Comparison of ENCODE assay signal across 22 cellular contexts in the genomic region with DNA sequence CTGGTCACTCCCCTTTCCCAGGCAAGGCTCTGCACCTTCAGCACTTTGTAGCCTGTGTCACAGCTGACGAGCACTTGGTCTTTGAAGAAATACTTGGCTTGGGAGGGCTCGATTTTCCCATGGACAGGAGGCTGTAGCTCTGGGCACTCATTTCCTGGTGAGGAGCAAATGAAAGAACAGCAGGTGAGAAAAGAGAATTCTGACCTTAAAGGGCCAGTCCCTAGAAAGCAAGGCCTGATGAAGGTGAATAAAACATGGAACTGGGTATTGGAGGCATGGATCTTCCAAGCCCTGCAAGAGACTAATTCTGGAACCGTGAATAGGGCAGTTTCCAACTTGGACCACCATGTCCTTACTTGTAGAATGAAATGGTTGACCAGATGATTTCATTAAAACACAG. TPM values are rescaled to one million over a fixed set of nuclear protein-coding genes. Genes with fewer than 3 reads are reported as not detected.
DNase-seq lines count a peak whose midpoint lies in the region; ATAC-seq, FAIRE-seq and TF ChIP-seq lines count a peak whose summit lies in the region.
"Had no signal": no experiment of that assay in that cellular context is flagged by ENCODE, and none has a peak within 500 bp of the region (broad histone marks: within the 10 kb centered on the region; RNA-seq: fewer than 3 reads in every experiment).

No MANE protein-coding gene starts in this region.

- no peak for TF ChIP-seq POLR2A in breast epithelium (IDR thresholded peaks at IDR 0.05)
- no peak for TF ChIP-seq POLR2A in H1 (IDR thresholded peaks at IDR 0.05; ENCODE audit: control extremely low read depth in 1 of 2, low read depth in 2 of 2, low read length in 2 of 2)

- H3K79me2 ChIP-seq in mammary epithelial cell (ENCODE audit: insufficient read depth, low read length) (no peaks in the 10 kb centered on the region), H1 (ENCODE audit: control insufficient read depth in 1 of 2, insufficient read depth in 2 of 2, low read length in 2 of 2) (no peaks in the 10 kb centered on the region), mesendoderm (ENCODE audit: control insufficient read depth, insufficient read depth, low read length) (no peaks in the 10 kb centered on the region)

- in situ Hi-C loops in mammary epithelial cell (cut with MboI; ENCODE audit: low sequenced_read_pairs in 2 of 2): no loop called here

- H2BK15ac ChIP-seq in H1 (ENCODE audit: low read length) (peak overlapping the region; percentile 9; the same call in 1 of the 2 replicates), mesendoderm (replicated peaks; ENCODE audit: low read depth) (no peak overlapping the region)

- intact Hi-C loops in mammary epithelial cell (cut with micrococcal nuclease): no loop called here
- intact Hi-C loops in breast epithelium (cut with DNase I; ENCODE audit: low total_unique reads): no loop called here

- H3K23ac ChIP-seq in H1 (ENCODE audit: insufficient read length): no peak overlapping the region
- H3K23ac ChIP-seq in mesendoderm (ENCODE audit: low read length): no peak overlapping the region

- H2BK120ac ChIP-seq in H1 (replicated peaks; ENCODE audit: low read depth, low read length) (no peak overlapping the region), mesendoderm (ENCODE audit: low read depth, low read length) (no peak overlapping the region)

- no peak for TF ChIP-seq EP300 in H1 (IDR thresholded peaks at IDR 0.05; ENCODE audit: borderline replicate concordance in 1 of 2, low read depth in 2 of 2, low read length in 2 of 2)

- H4K5ac ChIP-seq in H1 (ENCODE audit: insufficient read length, low read depth, low read length) (no peak overlapping the region), mesendoderm (ENCODE audit: low read length) (no peak overlapping the region)

- no peak overlapping the region for H4K8ac ChIP-seq in H1 (ENCODE audit: extremely low read depth, insufficient read depth, low read length)
- H4K8ac ChIP-seq in mesendoderm (ENCODE audit: low read depth, low read length): no peak overlapping the region

- no peak overlapping the region for H3K4me3 ChIP-seq in mammary epithelial cell (replicated peaks in 1 of 3; ENCODE audit: insufficient read depth in 1 of 3, low read depth in 2 of 3, low read length in 3 of 3)
- H3K4me3 ChIP-seq in breast epithelium: no peak overlapping the region
- no peak overlapping the region for H3K4me3 ChIP-seq in H1 (ENCODE audit: extremely low read depth in 1 of 4, insufficient read depth in 2 of 4, low read depth in 3 of 4, low read length in 4 of 4)
- no peak overlapping the region for H3K4me3 ChIP-seq in mesendoderm (ENCODE audit: low read length)
- H3K4me3 ChIP-seq: A549 had no signal

- H3K23me2 ChIP-seq in H1 (ENCODE audit: low read depth, low read length): no peaks in the 10 kb centered on the region

- POLR2A ChIA-PET in H1 (lab: Charles Lee; ENCODE audit: partially characterized antibody): interaction anchor here (1.4 kb wide), 1 partner anchor 70 kb away, joined by 3 read pairs; no protein-coding TSS in a partner anchor

- CTCF ChIA-PET in mammary epithelial cell (lab: Charles Lee; ENCODE audit: low non-redundant PET): no interaction called here
- CTCF ChIA-PET in H1 (lab: Charles Lee; ENCODE audit: partially characterized antibody): interaction anchor here (1.1 to 4.7 kb wide), 8 partner anchors 14 to 467 kb away, joined by 3 to 18 read pairs (median 4); no protein-coding TSS in a partner anchor

- DNase-seq in mammary epithelial cell (peak; percentile 20), breast epithelium (ENCODE audit: low spot score in 2 of 2) (no peak), H1 (ENCODE audit: low read depth in 1 of 2, low spot score in 2 of 2) (no peak), mesendoderm (peak; percentile 38), COLO829 (ENCODE audit: low spot score) (no peak), NCI-H1048 (lab: John Stamatoyannopoulos, UW) (no peak)
- DNase-seq: AML-193; Calu3; CD4-positive, alpha-beta memory T cell; DMS79 treated with DMSO at 0.1 percent for 48 hours; GOT3; H9 had no signal

- no peaks in the 10 kb centered on the region for H3K4me1 ChIP-seq in mammary epithelial cell (ENCODE audit: insufficient read depth, low read length)
- H3K4me1 ChIP-seq in breast epithelium: no peaks in the 10 kb centered on the region
- peaks cover 0 to 3% (median 0%) of the 10 kb centered on the region in 4 experiments; a peak in 1 of 7 replicates for H3K4me1 ChIP-seq in H1 (replicated peaks in 1 of 4; ENCODE audit: control insufficient read depth in 3 of 4, insufficient read depth in 4 of 4, low read length in 3 of 4)
- no peaks in the 10 kb centered on the region for H3K4me1 ChIP-seq in mesendoderm (ENCODE audit: control insufficient read depth, low read depth, low read length)
- H3K4me1 ChIP-seq: A549 had no signal

- no peak overlapping the region for H3K14ac ChIP-seq in H1 (ENCODE audit: insufficient read length)

- H3K18ac ChIP-seq in H1 (ENCODE audit: extremely low read depth, low read length): 0 out of 2 replicates have a peak overlapping the region, but pooled peaks have one; percentile 13
- no peak overlapping the region for H3K18ac ChIP-seq in mesendoderm (ENCODE audit: low read length)

- H3K56ac ChIP-seq in H1 (replicated peaks; ENCODE audit: insufficient read length, low read depth, low read length) (no peak overlapping the region), mesendoderm (ENCODE audit: low read length) (no peak overlapping the region)

- no peak for FAIRE-seq in H1 (lab: Jason Lieb, UNC)
- FAIRE-seq: A549, G401.6, GM12891 had no signal

- H4K91ac ChIP-seq in H1 (replicated peaks; ENCODE audit: insufficient read length, low read length): no peak overlapping the region

- H2BK12ac ChIP-seq in H1 (ENCODE audit: low read depth, low read length): 0 out of 2 replicates have a peak overlapping the region, but pooled peaks have one; percentile 0

- no peaks in the 10 kb centered on the region for H3K9me3 ChIP-seq in mammary epithelial cell (replicated peaks; ENCODE audit: insufficient read depth, low read length)
- no peaks in the 10 kb centered on the region for H3K9me3 ChIP-seq in breast epithelium
- no peaks in the 10 kb centered on the region for H3K9me3 ChIP-seq in H1 (ENCODE audit: insufficient read depth in 2 of 2, low read depth in 1 of 2, low read length in 1 of 2)
- H3K9me3 ChIP-seq: A549 had no signal

- H3K27ac ChIP-seq in mammary epithelial cell (ENCODE audit: insufficient read depth, low read depth, low read length): no peak overlapping the region
- no peak overlapping the region for H3K27ac ChIP-seq in breast epithelium
- H3K27ac ChIP-seq in H1 (ENCODE audit: low read depth, low read length): no peak overlapping the region
- H3K27ac ChIP-seq in mesendoderm (ENCODE audit: low read depth, low read length): no peak overlapping the region
- H3K27ac ChIP-seq: 22Rv1, A549, C4-2B, HL-60, KMS-11 had no signal

- no TSS peak for BruUV-seq in mammary epithelial cell (replicated peaks; lab: Mats Ljungman, UMichigan)

- TF ChIP-seq CTCF in mammary epithelial cell (conservative IDR thresholded peaks at IDR 0.05 in 1 of 2, IDR thresholded peaks at IDR 0.05 in 1 of 2; ENCODE audit: extremely low read depth in 1 of 2, insufficient read depth in 1 of 2, low read depth in 1 of 2, low read length in 2 of 2) (no peak), breast epithelium (IDR thresholded peaks at IDR 0.05) (no peak), H1 (IDR thresholded peaks at IDR 0.05; ENCODE audit: control extremely low read depth in 1 of 3, insufficient read depth in 1 of 3, low read depth in 1 of 3, low read length in 3 of 3) (no peak)

- H4K20me1 ChIP-seq in mammary epithelial cell (ENCODE audit: insufficient read depth, low read length) (no peaks in the 10 kb centered on the region), H1 (replicated peaks in 1 of 2; ENCODE audit: control insufficient read depth in 1 of 2, insufficient read depth in 2 of 2, low read length in 2 of 2) (no peaks in the 10 kb centered on the region)

- 0 out of 2 replicates have a peak overlapping the region, but pooled peaks have one; percentile 35 for H2BK20ac ChIP-seq in H1 (ENCODE audit: low read length)

- no peak overlapping the region for H3K9ac ChIP-seq in mammary epithelial cell (ENCODE audit: insufficient read depth, low read length)
- no peak overlapping the region for H3K9ac ChIP-seq in H1 (replicated peaks in 1 of 4; ENCODE audit: extremely low read depth in 1 of 4, low read depth in 3 of 4, low read length in 3 of 4)
- no peak overlapping the region for H3K9ac ChIP-seq in mesendoderm (ENCODE audit: low read length)
- H3K9ac ChIP-seq: KMS-11 had no signal

- dilution Hi-C loops in mammary epithelial cell (cut with HindIII; ENCODE audit: low sequenced_read_pairs): no loop called here

- H3K27me3 ChIP-seq in mammary epithelial cell (ENCODE audit: insufficient read depth, low read length) (no peaks in the 10 kb centered on the region), breast epithelium (no peaks in the 10 kb centered on the region), H1 (replicated peaks in 1 of 4; ENCODE audit: control insufficient read depth in 3 of 4, extremely low read depth in 1 of 4, insufficient read depth in 3 of 4, low read length in 3 of 4) (no peaks in the 10 kb centered on the region), mesendoderm (ENCODE audit: insufficient read depth, low read length, poor library complexity) (no peaks in the 10 kb centered on the region)

- H2AK5ac ChIP-seq in H1 (ENCODE audit: low read depth, low read length): no peak overlapping the region
- H2AK5ac ChIP-seq in mesendoderm (ENCODE audit: low read length): no peak overlapping the region

- H3K79me1 ChIP-seq in H1 (ENCODE audit: low read depth, low read length) (no peaks in the 10 kb centered on the region), mesendoderm (ENCODE audit: low read length) (no peaks in the 10 kb centered on the region)

- no peak overlapping the region for H2BK5ac ChIP-seq in H1 (ENCODE audit: low read depth, low read length)
- H2BK5ac ChIP-seq in mesendoderm (ENCODE audit: low read length): no peak overlapping the region

- no peak for TF ChIP-seq RAD21 in H1 (IDR thresholded peaks at IDR 0.05 in 1 of 2, conservative IDR thresholded peaks at IDR 0.05 in 1 of 2; ENCODE audit: low read depth in 2 of 2, low read length in 2 of 2)

- H3K36me3 ChIP-seq in mammary epithelial cell (ENCODE audit: insufficient read depth, low read length) (no peaks in the 10 kb centered on the region), breast epithelium (no peaks in the 10 kb centered on the region), H1 (ENCODE audit: control insufficient read depth in 2 of 4, insufficient read depth in 4 of 4, low read length in 3 of 4) (no peaks in the 10 kb centered on the region), mesendoderm (ENCODE audit: control insufficient read depth, insufficient read depth, low read length) (no peaks in the 10 kb centered on the region)

- H2AFZ ChIP-seq in mammary epithelial cell (ENCODE audit: low read depth, low read length) (no peak overlapping the region), H1 (ENCODE audit: low read length) (no peak overlapping the region)

- ATAC-seq in HG02852 (IDR thresholded peaks at IDR 0.05; ENCODE audit: unreplicated experiment): no peak
- ATAC-seq: A549 had no signal

- no peak overlapping the region for H3K4ac ChIP-seq in H1 (replicated peaks; ENCODE audit: insufficient read length, low read depth, low read length)
- no peak overlapping the region for H3K4ac ChIP-seq in mesendoderm (ENCODE audit: low read depth, low read length)

- WGBS in mammary epithelial cell (ENCODE audit: low coverage, missing lambda C conversion rate): 61% methylated on average over 3 of the region's 3 CpGs
- WGBS in H1 (ENCODE audit: extremely low coverage in 1 of 2, insufficient coverage in 1 of 2, insufficient read length in 1 of 2, insufficient replicate concordance in 2 of 2, low coverage in 1 of 2, low lambda C conversion rate in 2 of 2, missing lambda C conversion rate in 1 of 2), 2 experiments: 84% methylated on average over 3 of the region's 3 CpGs; no CpG with 5 or more reads in 1 of the 2 experiments
- WGBS in mesendoderm (ENCODE audit: extremely low coverage, insufficient coverage, low lambda C conversion rate): no CpG with 5 or more reads among the region's 3 CpGs

- H3K4me2 ChIP-seq in mammary epithelial cell (ENCODE audit: insufficient read depth, low read depth, low read length) (no peak overlapping the region), H1 (ENCODE audit: insufficient read depth in 1 of 2, low read depth in 2 of 2, low read length in 2 of 2) (no peak overlapping the region), mesendoderm (ENCODE audit: low read length) (no peak overlapping the region)
- H3K4me2 ChIP-seq: A549, KMS-11 had no signal

RNA-seq across cellular contexts. Expression of a gene that starts 39.9 kb away (rescaled TPM):
- total RNA-seq in mammary epithelial cell: under 1 TPM in 1 of 2 donors, not detected in 1; 0.83 TPM
- not detected for polyA plus RNA-seq in mammary epithelial cell
- polyA minus RNA-seq in mammary epithelial cell: not detected
- 10 to 100 TPM in 1 of 3 donors, 1 to 10 TPM in 1, under 1 TPM in 1; 0.33 to 11.5 (median 1.3) TPM for total RNA-seq in breast epithelium
- 2.7 and 3.2 TPM in 2 replicates for total RNA-seq in H1 (2021; fragmentation: NEBNext Ultra II Directional; extraction: Animal tissue kit (Norgen Biotek cat#: 25700))
- 3.5 and 5.8 TPM in 2 replicates for polyA plus RNA-seq in H1 (2011; rRNA removed)
- polyA plus RNA-seq in H1 (2011; cell fraction: cytosol; rRNA removed): 4.7 TPM
- 4.2 TPM for polyA plus RNA-seq in H1 (2011; cell fraction: nucleus; rRNA removed)
- polyA plus RNA-seq in H1 (2012, experiment 1 of 2): 1.6 to 2.8 TPM (median 1.8 TPM) in 4 replicates
- polyA plus RNA-seq in H1 (2012, experiment 2 of 2): 1.0 TPM
- polyA plus RNA-seq in H1 (2013, experiment 1 of 2): 3.5 TPM
- 3.8 TPM for polyA plus RNA-seq in H1 (2013, experiment 2 of 2)
- polyA minus RNA-seq in H1 (2011; rRNA and poly(A)+ RNA removed): 8.3 and 8.4 TPM in 2 replicates
- 3.3 TPM for polyA minus RNA-seq in H1 (2011; cell fraction: cytosol; rRNA and poly(A)+ RNA removed)
- polyA minus RNA-seq in H1 (2011; cell fraction: nucleus; rRNA and poly(A)+ RNA removed): 5.1 TPM
- 0.51 TPM for polyA plus RNA-seq in mesendoderm (2013, experiment 1 of 2)
- polyA plus RNA-seq in mesendoderm (2013, experiment 2 of 2): 0.45 TPM
- total RNA-seq: CD4-positive, alpha-beta memory T cell had no signal
- polyA plus RNA-seq: CD4-positive, alpha-beta memory T cell had no signal

RNA-seq across cellular contexts. Expression of a gene that starts 54.3 kb away (rescaled TPM):
- not detected for total RNA-seq in mammary epithelial cell
- not detected for polyA plus RNA-seq in mammary epithelial cell
- not detected for polyA minus RNA-seq in mammary epithelial cell
- not detected for total RNA-seq in breast epithelium
- 3.0 and 3.2 TPM in 2 replicates for total RNA-seq in H1 (2021; fragmentation: NEBNext Ultra II Directional; extraction: Animal tissue kit (Norgen Biotek cat#: 25700))
- 2.1 and 2.9 TPM in 2 replicates for polyA plus RNA-seq in H1 (2011; rRNA removed)
- 2.6 TPM for polyA plus RNA-seq in H1 (2011; cell fraction: cytosol; rRNA removed)
- 1.6 TPM for polyA plus RNA-seq in H1 (2011; cell fraction: nucleus; rRNA removed)
- polyA plus RNA-seq in H1 (2012, experiment 1 of 2): 2.3 to 4.1 TPM (median 3.1 TPM) in 4 replicates
- polyA plus RNA-seq in H1 (2012, experiment 2 of 2): 1.4 TPM
- polyA plus RNA-seq in H1 (2013, experiment 1 of 2): 2.9 TPM
- polyA plus RNA-seq in H1 (2013, experiment 2 of 2): 2.8 TPM
- 1.8 and 2.0 TPM in 2 replicates for polyA minus RNA-seq in H1 (2011; rRNA and poly(A)+ RNA removed)
- polyA minus RNA-seq in H1 (2011; cell fraction: cytosol; rRNA and poly(A)+ RNA removed): 2.9 TPM
- 2.0 TPM for polyA minus RNA-seq in H1 (2011; cell fraction: nucleus; rRNA and poly(A)+ RNA removed)
- 4.2 TPM for polyA plus RNA-seq in mesendoderm (2013, experiment 1 of 2)
- 4.3 TPM for polyA plus RNA-seq in mesendoderm (2013, experiment 2 of 2)
- total RNA-seq: Calu3; CD4-positive, alpha-beta memory T cell; HT1080 had no signal
- polyA plus RNA-seq: A549; BJ; CD4-positive, alpha-beta memory T cell had no signal

Comparison
In these comparisons a context has a peak if more than half of its experiments do, and no peak if none do; other contexts are left out.
1. DNase-seq: peak in mammary epithelial cell (single experiment) and mesendoderm (single experiment); none in breast epithelium (0 of 2), H1 (0 of 2), COLO829 (single experiment) and NCI-H1048 (single experiment).